In the genomic region with DNA sequence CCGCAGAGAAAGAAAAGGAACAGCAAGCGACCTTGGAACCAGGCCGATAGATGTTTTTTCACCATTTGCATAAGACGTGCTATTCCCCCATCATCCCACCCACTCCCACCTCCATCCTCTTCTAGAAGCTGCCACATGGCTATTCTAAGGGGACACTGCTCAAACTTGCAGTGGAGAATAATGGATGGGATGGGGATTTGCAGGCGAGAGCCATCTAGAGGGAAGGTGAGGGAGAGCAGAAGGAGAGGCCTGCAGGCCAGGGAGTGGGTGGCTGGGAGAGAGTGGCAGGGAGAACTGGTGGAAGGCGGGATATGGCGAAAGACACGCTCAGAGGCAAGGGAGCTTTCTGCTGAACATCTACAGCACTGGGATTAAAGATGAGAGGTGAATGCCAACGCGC, we compare ENCODE assay signal across 10 cellular contexts.
DNase-seq lines count a peak whose midpoint lies in the region; ATAC-seq and TF ChIP-seq lines count a peak whose summit lies in the region.
"Had no signal": no experiment of that assay in that cellular context is flagged by ENCODE, and none has a peak within 500 bp of the region (broad histone marks: within the 10 kb centered on the region; RNA-seq: fewer than 3 reads in every experiment).

No MANE protein-coding gene starts in this region.

- no peaks in the 10 kb centered on the region for H3K36me3 Mint-ChIP-seq in natural killer cell treated with Interleukin-12 subunit alpha and Interleukin-12 subunit beta and Interleukin-15 and Interleukin-18, amount 100 ng/mL, for 72 hours

- H3K4me2 ChIP-seq in mammary epithelial cell (ENCODE audit: insufficient read depth, low read depth, low read length) (no peak overlapping the region), mesendoderm (ENCODE audit: low read length) (no peak overlapping the region)

- no peaks in the 10 kb centered on the region for H3K79me1 ChIP-seq in mesendoderm (ENCODE audit: low read length)

- BruUV-seq in mammary epithelial cell (replicated peaks; lab: Mats Ljungman, UMichigan): no TSS peak

- no peak for TF ChIP-seq POLR2A in NB4 (IDR thresholded peaks at IDR 0.05; ENCODE audit: extremely low read depth, insufficient read length)

- H3K27ac ChIP-seq in mammary epithelial cell (ENCODE audit: insufficient read depth, low read depth, low read length) (no peak overlapping the region), mesendoderm (ENCODE audit: low read depth, low read length) (no peak overlapping the region)

- WGBS in mammary epithelial cell (ENCODE audit: low coverage, missing lambda C conversion rate): 93% methylated on average over 10 of the region's 10 CpGs
- WGBS in mesendoderm (ENCODE audit: extremely low coverage, insufficient coverage, low lambda C conversion rate): no CpG with 5 or more reads among the region's 10 CpGs

- H2BK120ac ChIP-seq in mesendoderm (ENCODE audit: low read depth, low read length): no peak overlapping the region

- no peak overlapping the region for H3K4me3 Mint-ChIP-seq in natural killer cell treated with Interleukin-12 subunit alpha and Interleukin-12 subunit beta and Interleukin-15 and Interleukin-18, amount 100 ng/mL, for 72 hours
- H3K4me3 Mint-ChIP-seq: central memory CD8-positive, alpha-beta T cell had no signal

- H3K4me1 ChIP-seq in mammary epithelial cell (ENCODE audit: insufficient read depth, low read length) (no peaks in the 10 kb centered on the region), mesendoderm (ENCODE audit: control insufficient read depth, low read depth, low read length) (no peaks in the 10 kb centered on the region)

- H3K9me3 Mint-ChIP-seq in natural killer cell treated with Interleukin-12 subunit alpha and Interleukin-12 subunit beta and Interleukin-15 and Interleukin-18, amount 100 ng/mL, for 72 hours: no peaks in the 10 kb centered on the region
- H3K9me3 Mint-ChIP-seq: central memory CD8-positive, alpha-beta T cell had no signal

- TF ChIP-seq CTCF in GM12872 (IDR thresholded peaks at IDR 0.05; ENCODE audit: insufficient read depth, low read depth, low read length) (peak; percentile 56), NB4 (IDR thresholded peaks at IDR 0.05; ENCODE audit: low read depth, low read length) (peak; percentile 26), mammary epithelial cell (conservative IDR thresholded peaks at IDR 0.05 in 1 of 2, IDR thresholded peaks at IDR 0.05 in 1 of 2; ENCODE audit: extremely low read depth in 1 of 2, insufficient read depth in 1 of 2, low read depth in 1 of 2, low read length in 2 of 2) (peak; percentile 36 to 56)

- no peak overlapping the region for H3K23ac ChIP-seq in mesendoderm (ENCODE audit: low read length)

- no peak overlapping the region for H4K5ac ChIP-seq in mesendoderm (ENCODE audit: low read length)

- DNase-seq in NB4 (ENCODE audit: low read depth) (peak; percentile 11), mammary epithelial cell (no peak), mesendoderm (peak; percentile 86), NCI-H524 treated with DMSO at 0.1 percent for 48 hours (lab: John Stamatoyannopoulos, UW) (no peak)
- DNase-seq in natural killer cell treated with Interleukin-12 subunit alpha and Interleukin-12 subunit beta and Interleukin-15 and Interleukin-18, amount 100 ng/mL, for 72 hours (ENCODE audit: low spot score): no peak
- DNase-seq in stimulated activated CD8-positive, alpha-beta memory T cell treated with anti-CD3 and anti-CD28 coated beads, Interleukin-4, amount 100 ng/mL, for 48 hours: no peak
- DNase-seq: stimulated activated naive CD8-positive, alpha-beta T cell treated with anti-CD3 and anti-CD28 coated beads, Interleukin-15, Interleukin-2, amounts not matched to agents 100 U/mL and 50 U/mL, for 24 hours had no signal

- H3K79me2 ChIP-seq in mammary epithelial cell (ENCODE audit: insufficient read depth, low read length): no peaks in the 10 kb centered on the region
- H3K79me2 ChIP-seq in mesendoderm (ENCODE audit: control insufficient read depth, insufficient read depth, low read length): no peaks in the 10 kb centered on the region

- H3K9me3 ChIP-seq in mammary epithelial cell (replicated peaks; ENCODE audit: insufficient read depth, low read length): no peaks in the 10 kb centered on the region

- H2BK15ac ChIP-seq in mesendoderm (replicated peaks; ENCODE audit: low read depth): no peak overlapping the region

- H3K27me3 ChIP-seq in mammary epithelial cell (ENCODE audit: insufficient read depth, low read length) (no peaks in the 10 kb centered on the region), mesendoderm (ENCODE audit: insufficient read depth, low read length, poor library complexity) (no peaks in the 10 kb centered on the region)

- no peak overlapping the region for H3K56ac ChIP-seq in mesendoderm (ENCODE audit: low read length)

- ATAC-seq in natural killer cell treated with Interleukin-12 subunit alpha and Interleukin-12 subunit beta and Interleukin-15 and Interleukin-18, amount 100 ng/mL, for 72 hours: no peak
- ATAC-seq in HG02870 (IDR thresholded peaks at IDR 0.05; ENCODE audit: unreplicated experiment): no peak
- ATAC-seq: stimulated activated naive CD8-positive, alpha-beta T cell treated with anti-CD3 and anti-CD28 coated beads, Interleukin-15, Interleukin-2, amounts not matched to agents 100 U/mL and 50 U/mL, for 24 hours had no signal

- H3K9ac ChIP-seq in mammary epithelial cell (ENCODE audit: insufficient read depth, low read length) (no peak overlapping the region), mesendoderm (ENCODE audit: low read length) (no peak overlapping the region)

- H3K4me1 Mint-ChIP-seq in natural killer cell treated with Interleukin-12 subunit alpha and Interleukin-12 subunit beta and Interleukin-15 and Interleukin-18, amount 100 ng/mL, for 72 hours (ENCODE audit: low read depth in 2 of 2): no peaks in the 10 kb centered on the region
- H3K4me1 Mint-ChIP-seq: central memory CD8-positive, alpha-beta T cell had no signal

- in situ Hi-C loops in mammary epithelial cell (cut with MboI; ENCODE audit: low sequenced_read_pairs in 2 of 2): no loop called here

- H3K4ac ChIP-seq in mesendoderm (ENCODE audit: low read depth, low read length): no peak overlapping the region

- H3K27ac Mint-ChIP-seq in natural killer cell treated with Interleukin-12 subunit alpha and Interleukin-12 subunit beta and Interleukin-15 and Interleukin-18, amount 100 ng/mL, for 72 hours: no peak overlapping the region

- no peak overlapping the region for H3K18ac ChIP-seq in mesendoderm (ENCODE audit: low read length)

- no peaks in the 10 kb centered on the region for H4K20me1 ChIP-seq in mammary epithelial cell (ENCODE audit: insufficient read depth, low read length)

- no peak overlapping the region for H4K8ac ChIP-seq in mesendoderm (ENCODE audit: low read depth, low read length)

- intact Hi-C loops in mammary epithelial cell (cut with micrococcal nuclease): loop anchor here (1.0 to 5.0 kb wide), 2 partner anchors 68 to 138 kb away; no protein-coding TSS in a partner anchor

- H3K4me3 ChIP-seq in NB4 (ENCODE audit: low read depth, low read length): no peak overlapping the region
- no peak overlapping the region for H3K4me3 ChIP-seq in mammary epithelial cell (replicated peaks in 1 of 3; ENCODE audit: insufficient read depth in 1 of 3, low read depth in 2 of 3, low read length in 3 of 3)
- no peak overlapping the region for H3K4me3 ChIP-seq in mesendoderm (ENCODE audit: low read length)

- H2BK5ac ChIP-seq in mesendoderm (ENCODE audit: low read length): no peak overlapping the region

- dilution Hi-C loops in mammary epithelial cell (cut with HindIII; ENCODE audit: low sequenced_read_pairs): no loop called here

- no peak overlapping the region for H2AFZ ChIP-seq in mammary epithelial cell (ENCODE audit: low read depth, low read length)

- H3K36me3 ChIP-seq in mammary epithelial cell (ENCODE audit: insufficient read depth, low read length): no peaks in the 10 kb centered on the region
- H3K36me3 ChIP-seq in mesendoderm (ENCODE audit: control insufficient read depth, insufficient read depth, low read length): no peaks in the 10 kb centered on the region

- CTCF ChIA-PET in mammary epithelial cell (lab: Charles Lee; ENCODE audit: low non-redundant PET): no interaction called here

- no peak overlapping the region for H2AK5ac ChIP-seq in mesendoderm (ENCODE audit: low read length)

- peaks cover 0 to 5% of the 10 kb centered on the region in 2 donors for H3K27me3 Mint-ChIP-seq in natural killer cell treated with Interleukin-12 subunit alpha and Interleukin-12 subunit beta and Interleukin-15 and Interleukin-18, amount 100 ng/mL, for 72 hours

Comparison
In these comparisons a context has a peak if more than half of its experiments do, and no peak if none do; other contexts are left out.
1. DNase-seq: peak in NB4 (single experiment) and mesendoderm (single experiment); none in mammary epithelial cell (single experiment), natural killer cell treated with Interleukin-12 subunit alpha and Interleukin-12 subunit beta and Interleukin-15 and Interleukin-18, amount 100 ng/mL, for 72 hours (single experiment), stimulated activated CD8-positive, alpha-beta memory T cell treated with anti-CD3 and anti-CD28 coated beads, Interleukin-4, amount 100 ng/mL, for 48 hours (single experiment) and NCI-H524 treated with DMSO at 0.1 percent for 48 hours (single experiment).
2. Peak in every context shown above with its lines, with median percentiles within 50 percentile points of each other: CTCF ChIP-seq.